10 cellular contexts compared by ENCODE assay signal in the genomic region with DNA sequence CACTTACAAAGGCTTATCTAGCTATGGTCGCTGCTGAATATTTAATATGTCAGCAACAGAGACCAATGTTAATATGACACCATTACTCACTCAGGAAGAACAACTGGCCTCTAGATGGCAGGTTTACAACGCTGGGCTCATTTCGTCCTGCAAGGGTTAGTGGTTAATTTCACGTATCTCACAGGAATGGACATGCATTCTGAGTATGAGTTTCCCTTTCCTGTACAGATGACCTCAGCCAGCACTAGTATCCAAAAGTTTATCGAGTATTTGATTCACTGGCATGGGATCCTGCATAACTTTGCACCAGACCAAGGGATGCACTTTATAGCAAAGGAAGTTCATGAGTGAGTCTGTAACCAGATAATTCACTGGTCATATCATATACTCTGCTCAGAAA. TPM values are rescaled to one million over a fixed set of nuclear protein-coding genes. Genes with fewer than 3 reads are reported as not detected.
DNase-seq lines count a peak whose midpoint lies in the region; ATAC-seq, FAIRE-seq and TF ChIP-seq lines count a peak whose summit lies in the region.
"Had no signal": no experiment of that assay in that cellular context is flagged by ENCODE, and none has a peak within 500 bp of the region (broad histone marks: within the 10 kb centered on the region; RNA-seq: fewer than 3 reads in every experiment).

No MANE protein-coding gene starts in this region.

- no peaks in the 10 kb centered on the region for H4K20me1 ChIP-seq in HepG2 (ENCODE audit: insufficient read depth, low read length)

- no peak overlapping the region for H3K27ac ChIP-seq in HepG2 (ENCODE audit: extremely low read length, insufficient read depth, low read length)

- peak; percentile 60 for ATAC-seq in HepG2
- ATAC-seq in activated naive CD4-positive, alpha-beta T cell treated with anti-CD3 and anti-CD28 coated beads, Interleukin-2, amount 50 U/mL, for 72 hours: no peak

- POLR2A ChIA-PET in HepG2 (lab: Yijun Ruan, JAX): no interaction called here

- H3K9ac ChIP-seq in adipocyte (ENCODE audit: low read length) (no peak overlapping the region), HepG2 (ENCODE audit: insufficient read depth, low read depth, low read length) (no peak overlapping the region)

- WGBS in HepG2 (ENCODE audit: low lambda C conversion rate): 0% methylated on average over 3 of the region's 5 CpGs

- BruUV-seq in HepG2 (replicated peaks; lab: Mats Ljungman, UMichigan): no TSS peak

- H3K4me2 ChIP-seq in HepG2 (ENCODE audit: low read depth, low read length): no peak overlapping the region

- CTCF ChIA-PET in HepG2 (lab: Yijun Ruan, JAX; ENCODE audit: low intra/inter-chr PET ratio, low total read pairs): no interaction called here

- H3K4me1 ChIP-seq in adipocyte (ENCODE audit: control insufficient read depth, insufficient read depth, low read length) (no peaks in the 10 kb centered on the region), HepG2 (ENCODE audit: insufficient read depth, low read length) (no peaks in the 10 kb centered on the region)

- no peaks in the 10 kb centered on the region for H3K9me3 ChIP-seq in adipocyte (ENCODE audit: control insufficient read depth, low read length)
- no peaks in the 10 kb centered on the region for H3K9me3 ChIP-seq in HepG2 (ENCODE audit: low read length)

- in situ Hi-C loops in HepG2 (cut with HindIII; ENCODE audit: extremely low pct_ligation_motif_present, low pct_unique_long_range_greater_than_20kb): loop anchor here (25.0 kb wide), 1 partner anchor 388 kb away; no protein-coding TSS in a partner anchor

- no peak overlapping the region for H2AFZ ChIP-seq in HepG2 (ENCODE audit: low read length)

- no peak for TF ChIP-seq POLR2A in HepG2 (IDR thresholded peaks at IDR 0.05; ENCODE audit: insufficient read depth in 1 of 2, low read depth in 2 of 2, low read length in 2 of 2)

- peak; percentile 31 for TF ChIP-seq CTCF in HepG2 (CRISPR knock-in tag; IDR thresholded peaks at IDR 0.05)

- FAIRE-seq in HepG2 (lab: Jason Lieb, UNC): peak; percentile 39

- TF ChIP-seq RAD21 in HepG2 (CRISPR knock-in tag; IDR thresholded peaks at IDR 0.05): no peak

- H3K4me3 ChIP-seq in adipocyte (ENCODE audit: low read length) (no peak overlapping the region), HepG2 (replicated peaks in 1 of 3; ENCODE audit: insufficient read depth in 1 of 3, low read depth in 2 of 3, low read length in 3 of 3) (no peak overlapping the region)

- H3K9me3 Mint-ChIP-seq in activated naive CD4-positive, alpha-beta T cell treated with anti-CD3 and anti-CD28 coated beads, Interleukin-2, amount 50 U/mL, for 72 hours: peaks cover 4 to 13% of the 10 kb centered on the region in 2 donors
- no peaks in the 10 kb centered on the region for H3K9me3 Mint-ChIP-seq in activated T-helper 1 cell treated with anti-CD3 and anti-CD28 coated beads, Interleukin-12 subunit alpha, Interleukin-12 subunit beta, Interleukin-2, Interleukin-4 antibody, amounts not matched to agents 30 ng/mL and 10 ng/mL and 1 ng/mL, durations not matched to agents 14 hours and 24 hours and 36 hours
- H3K9me3 Mint-ChIP-seq: nephron progenitor cell had no signal

- H3K27me3 ChIP-seq in adipocyte (replicated peaks; ENCODE audit: control insufficient read depth, insufficient read depth, low read length): no peaks in the 10 kb centered on the region
- no peaks in the 10 kb centered on the region for H3K27me3 ChIP-seq in HepG2 (ENCODE audit: control insufficient read depth in 1 of 2, insufficient read depth in 2 of 2, low read length in 2 of 2)

- H3K36me3 Mint-ChIP-seq in activated naive CD4-positive, alpha-beta T cell treated with anti-CD3 and anti-CD28 coated beads, Interleukin-2, amount 50 U/mL, for 72 hours: no peaks in the 10 kb centered on the region
- no peaks in the 10 kb centered on the region for H3K36me3 Mint-ChIP-seq in activated T-helper 1 cell treated with anti-CD3 and anti-CD28 coated beads, Interleukin-12 subunit alpha, Interleukin-12 subunit beta, Interleukin-2, Interleukin-4 antibody, amounts not matched to agents 30 ng/mL and 10 ng/mL and 1 ng/mL, durations not matched to agents 14 hours and 24 hours and 36 hours (ENCODE audit: low read depth)

- H3K4me1 Mint-ChIP-seq in activated T-helper 1 cell treated with anti-CD3 and anti-CD28 coated beads, Interleukin-12 subunit alpha, Interleukin-12 subunit beta, Interleukin-2, Interleukin-4 antibody, amounts not matched to agents 30 ng/mL and 10 ng/mL and 1 ng/mL, durations not matched to agents 14 hours and 24 hours and 36 hours (ENCODE audit: low read depth): no peaks in the 10 kb centered on the region

- intact Hi-C loops in HepG2 (cut with micrococcal nuclease; ENCODE audit: unreplicated experiment): loop anchor here (5.0 to 10.0 kb wide), 2 partner anchors 51 to 127 kb away; no protein-coding TSS in a partner anchor
- intact Hi-C loops in activated T-helper 1 cell treated with anti-CD3 and anti-CD28 coated beads, Interleukin-12 subunit alpha, Interleukin-12 subunit beta, Interleukin-2, Interleukin-4 antibody, amounts not matched to agents 30 ng/mL and 10 ng/mL and 1 ng/mL, durations not matched to agents 14 hours and 24 hours and 36 hours (cut with micrococcal nuclease): no loop called here

- no peak overlapping the region for H3K27ac Mint-ChIP-seq in activated naive CD4-positive, alpha-beta T cell treated with anti-CD3 and anti-CD28 coated beads, Interleukin-2, amount 50 U/mL, for 72 hours
- no peak overlapping the region for H3K27ac Mint-ChIP-seq in activated T-helper 1 cell treated with anti-CD3 and anti-CD28 coated beads, Interleukin-12 subunit alpha, Interleukin-12 subunit beta, Interleukin-2, Interleukin-4 antibody, amounts not matched to agents 30 ng/mL and 10 ng/mL and 1 ng/mL, durations not matched to agents 14 hours and 24 hours and 36 hours
- H3K27ac Mint-ChIP-seq: nephron progenitor cell had no signal

- H3K36me3 ChIP-seq in adipocyte (ENCODE audit: control insufficient read depth, insufficient read depth, low read length, severe bottlenecking) (no peaks in the 10 kb centered on the region), HepG2 (replicated peaks in 1 of 2; ENCODE audit: control insufficient read depth in 1 of 2, insufficient read depth in 2 of 2, low read length in 2 of 2) (no peaks in the 10 kb centered on the region)

- no peaks in the 10 kb centered on the region for H3K79me2 ChIP-seq in HepG2 (ENCODE audit: insufficient read depth, low read length)

- H3K4me3 Mint-ChIP-seq in activated T-helper 1 cell treated with anti-CD3 and anti-CD28 coated beads, Interleukin-12 subunit alpha, Interleukin-12 subunit beta, Interleukin-2, Interleukin-4 antibody, amounts not matched to agents 30 ng/mL and 10 ng/mL and 1 ng/mL, durations not matched to agents 14 hours and 24 hours and 36 hours: no peak overlapping the region
- H3K4me3 Mint-ChIP-seq: nephron progenitor cell had no signal

- H3K27me3 Mint-ChIP-seq in activated T-helper 1 cell treated with anti-CD3 and anti-CD28 coated beads, Interleukin-12 subunit alpha, Interleukin-12 subunit beta, Interleukin-2, Interleukin-4 antibody, amounts not matched to agents 30 ng/mL and 10 ng/mL and 1 ng/mL, durations not matched to agents 14 hours and 24 hours and 36 hours (ENCODE audit: insufficient read depth): no peaks in the 10 kb centered on the region

- DNase-seq in ELR (ENCODE audit: low read depth): peak; percentile 39
- peak; percentile 36 for DNase-seq in LHCN-M2 (ENCODE audit: low read depth)
- peak; percentile 27 for DNase-seq in adipocyte (ENCODE audit: low read depth)
- peak; percentile 13 for DNase-seq in HepG2 (ENCODE audit: low spot score)
- DNase-seq in activated naive CD4-positive, alpha-beta T cell treated with anti-CD3 and anti-CD28 coated beads, Interleukin-2, amount 50 U/mL, for 72 hours (ENCODE audit: low spot score in 2 of 2): no peak
- no peak for DNase-seq in activated T-helper 1 cell treated with anti-CD3 and anti-CD28 coated beads, Interleukin-12 subunit alpha, Interleukin-12 subunit beta, Interleukin-2, Interleukin-4 antibody, amounts not matched to agents 30 ng/mL and 10 ng/mL and 1 ng/mL, durations not matched to agents 14 hours and 24 hours and 36 hours (ENCODE audit: low spot score)
- no peak for DNase-seq in activated effector memory CD4-positive, alpha-beta T cell treated with anti-CD3 and anti-CD28 coated beads, Interleukin-2, amount 50 U/mL, for 16 hours
- DNase-seq in activated CD8-positive, alpha-beta memory T cell treated with anti-CD3 and anti-CD28 coated beads for 24 hours: no peak
- DNase-seq: effector CD8-positive, alpha-beta T cell; nephron progenitor cell had no signal

- TF ChIP-seq EP300 in HepG2 (IDR thresholded peaks at IDR 0.05; ENCODE audit: low read depth in 2 of 2, low read length in 2 of 2): no peak
- no peak for TF ChIP-seq EP300 in HepG2 (CRISPR knock-in tag; IDR thresholded peaks at IDR 0.05; ENCODE audit: borderline replicate concordance)

RNA-seq across cellular contexts. Expression of a gene that starts 8.7 kb away (rescaled TPM):
- total RNA-seq in LHCN-M2 (2014; rRNA removed) (not detected in 2 replicates), HepG2 (2016; rRNA removed; fragmentation: Illumina TruSeq; extraction: Trizol) (not detected in 2 replicates)
- not detected for polyA plus RNA-seq in LHCN-M2 (2012)
- total RNA-seq in HepG2 (2016; cell fraction: cytosol; rRNA removed; fragmentation: Illumina TruSeq; extraction: Trizol; ENCODE audit: low read depth): not detected in 2 replicates
- total RNA-seq in HepG2 (2016; cell fraction: insoluble cytoplasmic fraction; rRNA removed; fragmentation: Illumina TruSeq; extraction: Trizol): not detected in 2 replicates
- total RNA-seq in HepG2 (2016; cell fraction: membrane; rRNA removed; fragmentation: Illumina TruSeq; extraction: Trizol): not detected in 2 replicates
- not detected in 2 replicates for total RNA-seq in HepG2 (2016; cell fraction: nucleus; rRNA removed; fragmentation: Illumina TruSeq; extraction: Trizol)
- not detected in 2 replicates for polyA plus RNA-seq in HepG2 (2011; rRNA removed)
- polyA plus RNA-seq in HepG2 (2011; cell fraction: cytosol; rRNA removed): not detected in 2 replicates
- not detected in 2 replicates for polyA plus RNA-seq in HepG2 (2011; cell fraction: nucleus; rRNA removed)
- not detected in 2 replicates for polyA plus RNA-seq in HepG2 (2012)
- polyA plus RNA-seq in HepG2 (2016; cell fraction: cytosol; fragmentation: Illumina TruSeq; extraction: Trizol; ENCODE audit: low read depth): not detected in 2 replicates
- polyA plus RNA-seq in HepG2 (2016; cell fraction: insoluble cytoplasmic fraction; fragmentation: Illumina TruSeq; extraction: Trizol; ENCODE audit: low read depth): not detected in 2 replicates
- not detected in 2 replicates for polyA plus RNA-seq in HepG2 (2016; cell fraction: membrane; fragmentation: Illumina TruSeq; extraction: Trizol; ENCODE audit: low read depth)
- polyA plus RNA-seq in HepG2 (2016; cell fraction: nucleus; fragmentation: Illumina TruSeq; extraction: Trizol; ENCODE audit: insufficient read depth, low read depth): not detected in 2 replicates
- not detected in 2 replicates for polyA minus RNA-seq in HepG2 (2011; rRNA and poly(A)+ RNA removed; ENCODE audit: low replicate concordance)
- polyA minus RNA-seq in HepG2 (2011; cell fraction: cytosol; rRNA and poly(A)+ RNA removed): not detected in 2 replicates
- not detected in 2 replicates for polyA minus RNA-seq in HepG2 (2011; cell fraction: nucleus; rRNA and poly(A)+ RNA removed)
- not detected for total RNA-seq in activated naive CD4-positive, alpha-beta T cell treated with anti-CD3 and anti-CD28 coated beads, Interleukin-2, amount 50 U/mL, for 72 hours
- total RNA-seq in activated T-helper 1 cell treated with anti-CD3 and anti-CD28 coated beads, Interleukin-12 subunit alpha, Interleukin-12 subunit beta, Interleukin-2, Interleukin-4 antibody, amounts not matched to agents 30 ng/mL and 10 ng/mL and 1 ng/mL, durations not matched to agents 14 hours and 24 hours and 36 hours: not detected in 2 replicates

Comparison
In these comparisons a context has a peak if more than half of its experiments do, and no peak if none do; other contexts are left out.
1. DNase-seq: peak in ELR (single experiment), LHCN-M2 (single experiment), adipocyte (single experiment) and HepG2 (single experiment); none in activated naive CD4-positive, alpha-beta T cell treated with anti-CD3 and anti-CD28 coated beads, Interleukin-2, amount 50 U/mL, for 72 hours (0 of 2), activated T-helper 1 cell treated with anti-CD3 and anti-CD28 coated beads, Interleukin-12 subunit alpha, Interleukin-12 subunit beta, Interleukin-2, Interleukin-4 antibody, amounts not matched to agents 30 ng/mL and 10 ng/mL and 1 ng/mL, durations not matched to agents 14 hours and 24 hours and 36 hours (single experiment), activated effector memory CD4-positive, alpha-beta T cell treated with anti-CD3 and anti-CD28 coated beads, Interleukin-2, amount 50 U/mL, for 16 hours (single experiment) and activated CD8-positive, alpha-beta memory T cell treated with anti-CD3 and anti-CD28 coated beads for 24 hours (single experiment).